ENCODE assay signal across 9 cellular contexts in genomic region chr7:29146888-29147609, GRCh38. TPM values are rescaled to one million over a fixed set of nuclear protein-coding genes. Genes with fewer than 3 reads are reported as not detected.
A peak's percentile ranks its signal among the peaks of the same experiment; 100 is the strongest.
DNase-seq lines count a peak whose midpoint lies in the region; TF ChIP-seq lines count a peak whose summit lies in the region.
"Had no signal": no experiment of that assay in that cellular context is flagged by ENCODE, and none has a peak within 500 bp of the region (broad histone marks: within the 10 kb centered on the region; RNA-seq: fewer than 3 reads in every experiment).

No MANE protein-coding gene starts in this region.

- DNase-seq in CD14-positive monocyte (ENCODE audit: low spot score) (no peak), NCI-H2029 (lab: John Stamatoyannopoulos, UW) (peak; percentile 17), dorsolateral prefrontal cortex (peak in 1 of 10 donors; percentile 30), NCI-H1694 treated with DMSO at 0.1 percent for 48 hours (lab: John Stamatoyannopoulos, UW) (no peak), retina (no peak), NCI-H1048 (lab: John Stamatoyannopoulos, UW) (no peak)
- no peak for DNase-seq in activated T-cell treated with anti-CD3 and anti-CD28 coated beads, Interleukin-2, amount 50 U/mL, for 48 hours

- peaks cover 83% of the 10 kb centered on the region for H3K4me1 Mint-ChIP-seq in CD14-positive monocyte

- H3K27me3 ChIP-seq in dorsolateral prefrontal cortex (peaks cover 0 to 54% (median 19%) of the 10 kb centered on the region in 45 donors), muscle layer of duodenum (ENCODE audit: low read depth, low read length) (no peaks in the 10 kb centered on the region)

- peaks cover 0 to 2% (median 0%) of the 10 kb centered on the region in 3 donors for H3K27me3 Mint-ChIP-seq in CD14-positive monocyte (ENCODE audit: low read depth in 3 of 3)

- no peaks in the 10 kb centered on the region for H3K9me3 ChIP-seq in muscle layer of duodenum (ENCODE audit: control insufficient read depth in 1 of 2, low read length in 2 of 2)

- no peaks in the 10 kb centered on the region for H3K36me3 ChIP-seq in muscle layer of duodenum (ENCODE audit: control insufficient read depth in 1 of 2, insufficient read depth in 2 of 2, low read length in 2 of 2)

- H3K27ac ChIP-seq in dorsolateral prefrontal cortex (peak overlapping the region in 3 of 59 donors; percentile 7 to 30 (median 15)), muscle layer of duodenum (ENCODE audit: low read length) (peak overlapping the region; percentile 17)

- H3K4me3 ChIP-seq in dorsolateral prefrontal cortex (peak overlapping the region in 55 of 59 donors; percentile 2 to 70 (median 50)), muscle layer of duodenum (ENCODE audit: low read depth in 1 of 2, low read length in 2 of 2) (peak overlapping the region; percentile 56 to 65)

- peaks cover 16 to 20% of the 10 kb centered on the region in 2 donors for H3K36me3 Mint-ChIP-seq in CD14-positive monocyte

- no peaks in the 10 kb centered on the region for H3K9me3 Mint-ChIP-seq in CD14-positive monocyte

- TF ChIP-seq CTCF in CD14-positive monocyte (IDR thresholded peaks at IDR 0.05) (no peak), dorsolateral prefrontal cortex (IDR thresholded peaks at IDR 0.05 in 54 of 56, conservative IDR thresholded peaks at IDR 0.05 in 2 of 56; ENCODE audit: low read depth in 1 of 56, partially characterized antibody in 56 of 56) (no peak)

- peak overlapping the region; percentile 93 to 95 (median 95) for H3K27ac Mint-ChIP-seq in CD14-positive monocyte

- peaks cover 0 to 13% of the 10 kb centered on the region in 2 donors for H3K4me1 ChIP-seq in muscle layer of duodenum (ENCODE audit: control insufficient read depth in 1 of 2, insufficient read depth in 2 of 2, low read length in 2 of 2)

- intact Hi-C loops in CD14-positive monocyte (cut with micrococcal nuclease) (loop anchor here (5.0 to 10.0 kb wide), 3 partner anchors 40 to 50 kb away; partner anchors contain the start of gene CHN2 (in 1 of the 2)), dorsolateral prefrontal cortex (cut with DNase I) (no loop called here)

- peak overlapping the region; percentile 96 to 100 for H3K4me3 Mint-ChIP-seq in CD14-positive monocyte

RNA-seq across cellular contexts. Expression of gene CPVL, which starts 0.7 kb away (rescaled TPM):
- polyA plus RNA-seq in CD14-positive monocyte: 1,000 to 10,000 TPM; 1,108 to 1,111 TPM
- 10 to 100 TPM in 48 of 120 experiments, 1 to 10 TPM in 72; 1.1 to 20.6 (median 8.7) TPM for total RNA-seq in dorsolateral prefrontal cortex
- total RNA-seq: bronchial epithelial cell had no signal

RNA-seq across cellular contexts. Expression of gene CHN2, which starts 47.5 kb away (rescaled TPM):
- 10 to 100 TPM; 26.6 to 44.8 TPM for polyA plus RNA-seq in CD14-positive monocyte
- total RNA-seq in dorsolateral prefrontal cortex: 100 to 1,000 TPM in 5 of 120 experiments, 10 to 100 TPM in 115; 22.0 to 143 (median 61.3) TPM

Comparison
In these comparisons a context has a peak if more than half of its experiments do, and no peak if none do; other contexts are left out.
1. intact Hi-C loops: an anchor here in CD14-positive monocyte (5.0 to 10.0 kb wide); none called in dorsolateral prefrontal cortex.